Comparison of ENCODE assay signal across 1 cellular context in the genomic region with DNA sequence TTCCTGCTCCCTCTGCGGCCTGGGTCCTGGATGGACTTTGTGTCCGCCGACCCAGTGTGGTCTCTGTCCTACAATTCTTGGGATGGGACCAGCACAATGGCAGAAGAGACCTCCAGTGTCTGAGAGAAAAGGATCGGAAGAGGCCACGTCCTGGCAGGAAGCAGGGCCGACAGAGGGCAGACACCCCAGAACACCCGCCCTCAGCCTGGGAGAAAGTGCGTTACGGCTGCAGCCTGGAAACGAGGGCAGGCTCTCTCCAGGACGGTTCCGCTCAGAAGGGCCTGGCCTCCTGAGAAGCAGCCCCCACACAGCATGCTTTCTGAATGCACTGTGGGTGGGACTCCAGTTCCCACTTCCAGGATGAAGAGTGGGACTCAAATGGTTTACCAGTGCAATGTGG.
TF ChIP-seq lines count a peak whose summit lies in the region.

No MANE protein-coding gene starts in this region.

TF ChIP-seq in WTC11, 78 proteins besides CTCF, POLR2A, EP300 and RAD21 (continued from another document):
- TF ChIP-seq, protein P1, sequence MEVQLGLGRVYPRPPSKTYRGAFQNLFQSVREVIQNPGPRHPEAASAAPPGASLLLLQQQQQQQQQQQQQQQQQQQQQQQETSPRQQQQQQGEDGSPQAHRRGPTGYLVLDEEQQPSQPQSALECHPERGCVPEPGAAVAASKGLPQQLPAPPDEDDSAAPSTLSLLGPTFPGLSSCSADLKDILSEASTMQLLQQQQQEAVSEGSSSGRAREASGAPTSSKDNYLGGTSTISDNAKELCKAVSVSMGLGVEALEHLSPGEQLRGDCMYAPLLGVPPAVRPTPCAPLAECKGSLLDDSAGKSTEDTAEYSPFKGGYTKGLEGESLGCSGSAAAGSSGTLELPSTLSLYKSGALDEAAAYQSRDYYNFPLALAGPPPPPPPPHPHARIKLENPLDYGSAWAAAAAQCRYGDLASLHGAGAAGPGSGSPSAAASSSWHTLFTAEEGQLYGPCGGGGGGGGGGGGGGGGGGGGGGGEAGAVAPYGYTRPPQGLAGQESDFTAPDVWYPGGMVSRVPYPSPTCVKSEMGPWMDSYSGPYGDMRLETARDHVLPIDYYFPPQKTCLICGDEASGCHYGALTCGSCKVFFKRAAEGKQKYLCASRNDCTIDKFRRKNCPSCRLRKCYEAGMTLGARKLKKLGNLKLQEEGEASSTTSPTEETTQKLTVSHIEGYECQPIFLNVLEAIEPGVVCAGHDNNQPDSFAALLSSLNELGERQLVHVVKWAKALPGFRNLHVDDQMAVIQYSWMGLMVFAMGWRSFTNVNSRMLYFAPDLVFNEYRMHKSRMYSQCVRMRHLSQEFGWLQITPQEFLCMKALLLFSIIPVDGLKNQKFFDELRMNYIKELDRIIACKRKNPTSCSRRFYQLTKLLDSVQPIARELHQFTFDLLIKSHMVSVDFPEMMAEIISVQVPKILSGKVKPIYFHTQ (CRISPR knock-in tag; IDR thresholded peaks at IDR 0.05): no peak
- TF ChIP-seq FOXJ3 (CRISPR knock-in tag; IDR thresholded peaks at IDR 0.05; ENCODE audit: borderline replicate concordance) (no peak), NR2C2 (CRISPR knock-in tag; IDR thresholded peaks at IDR 0.05) (no peak)
